Comparison of ENCODE assay signal across 19 cellular contexts in the genomic region with DNA sequence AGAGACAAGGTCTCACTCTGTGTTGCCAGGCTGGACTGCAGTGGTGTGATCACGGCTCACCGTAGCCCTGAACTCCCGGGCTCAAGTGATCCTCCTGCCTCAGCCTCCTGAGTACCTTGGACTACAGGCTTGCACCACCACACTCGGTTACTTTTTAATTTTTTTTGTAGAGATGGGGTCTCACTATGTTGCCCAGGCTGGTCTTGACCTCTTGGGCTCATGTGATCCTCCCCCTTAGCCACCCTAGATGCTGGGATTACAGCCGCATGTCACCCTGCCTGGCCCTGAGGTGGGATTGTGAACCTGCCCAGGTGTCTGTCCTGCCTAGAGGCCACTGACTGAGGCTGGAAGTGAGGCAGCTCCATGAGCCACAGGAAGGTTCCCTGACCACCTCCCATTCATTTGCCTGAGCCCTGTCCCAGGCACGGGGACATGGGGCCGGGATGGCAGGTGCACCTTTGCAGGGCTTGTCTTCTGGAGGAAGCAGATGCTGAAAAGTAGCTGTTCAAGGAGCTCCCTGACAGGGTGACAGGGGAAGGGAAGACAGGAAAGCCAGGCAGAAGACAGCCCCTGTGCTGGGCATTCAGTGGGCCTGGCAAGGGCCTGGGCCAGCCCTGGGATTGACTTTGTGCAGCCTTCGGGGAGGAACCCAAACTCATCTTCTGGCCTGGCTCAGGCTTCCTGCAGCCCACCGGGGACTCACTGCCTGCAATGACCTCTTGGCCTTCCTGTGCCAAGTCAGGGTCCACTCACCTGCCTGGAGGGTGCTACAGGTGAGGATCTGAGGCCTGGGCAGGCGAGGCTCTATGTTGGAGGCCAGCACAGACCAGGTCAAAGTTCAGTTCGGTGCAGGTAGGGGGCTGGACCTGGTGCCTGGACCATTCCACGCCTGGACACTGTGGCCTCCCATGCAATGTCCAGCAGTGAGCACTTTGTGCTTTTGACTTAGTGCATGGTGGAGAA. TPM values are rescaled to one million over a fixed set of nuclear protein-coding genes. Genes with fewer than 3 reads are reported as not detected.
"Had no signal": no experiment of that assay in that cellular context is flagged by ENCODE, and none has a peak within 500 bp of the region (broad histone marks: within the 10 kb centered on the region; RNA-seq: fewer than 3 reads in every experiment).

No MANE protein-coding gene starts in this region.

- H3K27me3 ChIP-seq: adrenal gland, dorsolateral prefrontal cortex, right atrium auricular region, thyroid gland had no signal

- H3K9me3 Mint-ChIP-seq: natural killer cell; stimulated activated naive B cell treated with anti-CD40 and anti-IgM and Interleukin-4, amounts not matched to agents 10 μg/mL and 1 μg/mL and 100 μg/mL, for 72 hours; T-helper 1 cell treated with Interleukin-12 subunit alpha and Interleukin-12 subunit beta and Interleukin-4 antibody, amounts not matched to agents 30 μg/mL and 1 μg/mL, for 36 hours had no signal

- H3K4me3 ChIP-seq: left lung, mucosa of descending colon, right atrium auricular region, thyroid gland had no signal

- H3K27ac ChIP-seq: adrenal gland, left lung, right atrium auricular region, thyroid gland had no signal

- H3K27me3 Mint-ChIP-seq: activated CD4-positive, alpha-beta T cell treated with anti-CD3 and anti-CD28 coated beads for 36 hours had no signal

- DNase-seq: activated CD4-positive, alpha-beta T cell treated with anti-CD3 and anti-CD28 coated beads for 36 hours; activated naive CD4-positive, alpha-beta T cell treated with anti-CD3 and anti-CD28 coated beads, Interleukin-2, amount 50 U/mL, for 16 hours; adrenal gland; dorsolateral prefrontal cortex; left lung; mammary epithelial cell; mucosa of descending colon; natural killer cell; nucleus accumbens; stimulated activated CD4-positive, alpha-beta T cell treated with anti-CD3 and anti-CD28 coated beads, Interleukin-15, amount 100 ng/mL, for 24 hours; stimulated activated CD4-positive, alpha-beta T cell treated with anti-CD3 and anti-CD28 coated beads, Interleukin-4, amount 100 ng/mL, for 1 hour; stimulated activated naive B cell treated with anti-CD40 and anti-IgM and Interleukin-4, amounts not matched to agents 10 μg/mL and 1 μg/mL and 100 μg/mL, for 72 hours; thyroid gland had no signal

- H3K36me3 Mint-ChIP-seq: natural killer cell; stimulated activated naive B cell treated with anti-CD40 and anti-IgM and Interleukin-4, amounts not matched to agents 10 μg/mL and 1 μg/mL and 100 μg/mL, for 72 hours had no signal

- H3K4me3 Mint-ChIP-seq: natural killer cell had no signal

- H3K27ac Mint-ChIP-seq: natural killer cell had no signal

- ATAC-seq: activated CD4-positive, alpha-beta T cell treated with anti-CD3 and anti-CD28 coated beads for 36 hours; natural killer cell; stimulated activated naive B cell treated with anti-CD40 and anti-IgM and Interleukin-4, amounts not matched to agents 10 μg/mL and 1 μg/mL and 100 μg/mL, for 72 hours had no signal

- H3K4me1 Mint-ChIP-seq: natural killer cell had no signal

- H3K9me3 ChIP-seq: adrenal gland, mucosa of descending colon, thyroid gland had no signal

- H3K36me3 ChIP-seq: adrenal gland, left lung, right atrium auricular region, thyroid gland had no signal

RNA-seq across cellular contexts. Expression of gene NOTUM, which starts 8.1 kb away (rescaled TPM):
- total RNA-seq: mammary epithelial cell, natural killer cell had no signal
- polyA plus RNA-seq: keratinocyte had no signal

RNA-seq across cellular contexts. Expression of gene MYADML2, which starts 22.1 kb away (rescaled TPM):
- total RNA-seq: activated CD4-positive, alpha-beta T cell treated with anti-CD3 and anti-CD28 coated beads for 36 hours; activated CD8-positive, alpha-beta memory T cell treated with anti-CD3 and anti-CD28 coated beads for 36 hours; adrenal gland; left lung; mammary epithelial cell; natural killer cell; progenitor cell of endocrine pancreas; thyroid gland had no signal
- polyA plus RNA-seq: adrenal gland, esophagus, keratinocyte, mammary epithelial cell had no signal
